In the genomic region with DNA sequence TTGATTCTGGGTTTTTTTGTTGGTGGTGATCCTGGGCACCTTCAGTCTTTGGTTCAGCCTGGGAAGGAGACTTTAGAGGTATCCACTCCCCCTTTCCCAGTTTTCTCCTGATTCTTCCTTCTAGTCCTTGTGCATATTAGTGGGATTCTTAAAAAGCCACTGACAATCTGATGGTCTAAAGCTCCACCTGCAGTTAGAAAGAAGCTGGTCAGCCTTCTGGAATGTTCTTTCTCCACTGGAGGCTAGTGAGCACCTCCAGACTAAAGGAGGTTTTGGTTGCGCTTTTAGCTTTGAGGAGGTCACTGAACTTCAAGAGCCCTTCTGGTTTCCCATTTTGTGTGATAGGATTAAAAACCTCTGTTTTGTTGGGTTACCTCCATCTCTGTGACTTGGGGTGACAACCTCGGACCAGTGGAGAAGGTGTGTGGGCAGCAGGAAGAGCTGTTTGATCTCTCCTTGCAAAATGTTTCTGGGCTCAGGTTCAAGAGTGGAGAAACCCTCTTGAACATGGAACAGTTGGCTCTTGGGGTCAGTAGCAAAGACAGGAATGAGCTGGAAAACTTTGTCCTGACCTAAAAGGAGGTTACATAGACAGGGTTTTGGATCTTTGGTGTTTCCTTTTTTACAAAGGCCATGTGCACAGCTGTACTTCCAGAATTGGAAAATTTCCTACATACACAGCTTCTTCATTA, we compare ENCODE assay signal across 13 cellular contexts. TPM values are rescaled to one million over a fixed set of nuclear protein-coding genes. Genes with fewer than 3 reads are reported as not detected.
A peak's percentile ranks its signal among the peaks of the same experiment; 100 is the strongest.
DNase-seq lines count a peak whose midpoint lies in the region; ATAC-seq and TF ChIP-seq lines count a peak whose summit lies in the region.
"Had no signal": no experiment of that assay in that cellular context is flagged by ENCODE, and none has a peak within 500 bp of the region (broad histone marks: within the 10 kb centered on the region; RNA-seq: fewer than 3 reads in every experiment).

No MANE protein-coding gene starts in this region.

- peak overlapping the region in 1 of 2 experiments; percentile 23; a peak in 1 of 5 replicates for H3K4me3 Mint-ChIP-seq in H9
- H3K4me3 Mint-ChIP-seq: activated CD8-positive, alpha-beta memory T cell treated with anti-CD3 and anti-CD28 coated beads, Interleukin-2, amount 10 ng/mL, durations not matched to agents 7 days and 5 days had no signal

- ATAC-seq in PC-3 (no peak), aorta (ENCODE audit: low FRiP score) (no peak), HG03045 (IDR thresholded peaks at IDR 0.05; ENCODE audit: unreplicated experiment) (no peak), GM21737 (IDR thresholded peaks at IDR 0.05; ENCODE audit: unreplicated experiment) (no peak)
- ATAC-seq: activated CD8-positive, alpha-beta memory T cell treated with anti-CD3 and anti-CD28 coated beads, Interleukin-2, amount 10 ng/mL, durations not matched to agents 7 days and 5 days had no signal

- no peak overlapping the region for H3K18ac ChIP-seq in H9 (ENCODE audit: insufficient read length, low read depth, low read length)
- no peak overlapping the region for H3K18ac ChIP-seq in trophoblast cell (ENCODE audit: low read length)

- H3K79me1 ChIP-seq in H9 (ENCODE audit: insufficient read depth, low read depth, low read length, poor library complexity, severe bottlenecking) (no peaks in the 10 kb centered on the region), trophoblast cell (ENCODE audit: low read length) (no peaks in the 10 kb centered on the region)

- CTCF ChIA-PET in PC-3 (lab: Charles Lee), result interaction anchor here (0.7 kb wide), 1 partner anchor 469 kb away, joined by 3 read pairs; no protein-coding TSS in a partner anchor

- no peak overlapping the region for H3T11ph ChIP-seq in H9 (ENCODE audit: low read length)

- H4K8ac ChIP-seq in H9 (replicated peaks; ENCODE audit: insufficient read length, low read depth, low read length) (no peak overlapping the region), trophoblast cell (ENCODE audit: low read depth, low read length) (no peak overlapping the region)

- H2BK20ac ChIP-seq in H9 (ENCODE audit: low read depth, low read length, poor library complexity, severe bottlenecking), result no peak overlapping the region

- H3K56ac ChIP-seq in H9 (ENCODE audit: insufficient read length, low read depth, low read length), result no peak overlapping the region

- H2BK120ac ChIP-seq in H9 (ENCODE audit: low read depth, low read length, poor library complexity, severe bottlenecking) (no peak overlapping the region), trophoblast cell (ENCODE audit: insufficient read depth, low read length, poor library complexity) (no peak overlapping the region)

- H2BK12ac ChIP-seq in H9 (ENCODE audit: insufficient read length, low read depth, low read length) (no peak overlapping the region), trophoblast cell (ENCODE audit: low read length) (no peak overlapping the region)

- no CpG with 5 or more reads among the region's 2 CpGs for WGBS in H9 (ENCODE audit: extremely low coverage, insufficient read length, low lambda C conversion rate)
- WGBS in trophoblast cell (ENCODE audit: extremely low coverage, insufficient coverage, insufficient read length), result no CpG with 5 or more reads among the region's 2 CpGs
- 92 to 98% methylated on average over 2 of the region's 2 CpGs for WGBS in aorta, 2 donors

- H3K9me2 ChIP-seq in PC-3 (replicated peaks; ENCODE audit: low read length), result no peaks in the 10 kb centered on the region

- no peak overlapping the region for H3K4ac ChIP-seq in H9 (ENCODE audit: low read depth, low read length)
- H3K4ac ChIP-seq in trophoblast cell (ENCODE audit: low read depth, low read length), result peak overlapping the region; percentile 73

- no peaks in the 10 kb centered on the region for H3K9me3 ChIP-seq in H9 (ENCODE audit: control insufficient read depth, low read depth, low read length)
- H3K9me3 ChIP-seq in PC-3 (ENCODE audit: low read length), result no peaks in the 10 kb centered on the region
- no peaks in the 10 kb centered on the region for H3K9me3 ChIP-seq in trophoblast cell (ENCODE audit: insufficient read depth, low read depth, low read length)
- H3K9me3 ChIP-seq in aorta (ENCODE audit: control insufficient read depth, low read length), result no peaks in the 10 kb centered on the region
- H3K9me3 ChIP-seq: testis had no signal

- H3K27ac Mint-ChIP-seq in H9, result peak overlapping the region in 2 of 3 experiments; percentile 11 to 87; a peak in 4 of 7 replicates
- H3K27ac Mint-ChIP-seq: activated CD8-positive, alpha-beta memory T cell treated with anti-CD3 and anti-CD28 coated beads, Interleukin-2, amount 10 ng/mL, durations not matched to agents 7 days and 5 days had no signal

- H3K9ac ChIP-seq in H9 (ENCODE audit: extremely low read depth, insufficient read length, low read length), result no peak overlapping the region
- no peak overlapping the region for H3K9ac ChIP-seq in PC-3 (ENCODE audit: low read length)
- H3K9ac ChIP-seq in trophoblast cell (ENCODE audit: low read length), result no peak overlapping the region

- H3K4me3 ChIP-seq in PC-3 (ENCODE audit: low read length) (no peak overlapping the region), fibroblast of pulmonary artery (replicated peaks; ENCODE audit: low read depth, low read length) (no peak overlapping the region), trophoblast cell (ENCODE audit: low read depth, low read length) (no peak overlapping the region), aorta (ENCODE audit: low read length in 2 of 2) (no peak overlapping the region)
- H3K4me3 ChIP-seq: testis had no signal

- H3K23ac ChIP-seq in H9 (ENCODE audit: insufficient read length, low read depth, low read length) (no peak overlapping the region), trophoblast cell (ENCODE audit: low read length) (no peak overlapping the region)

- H3K27me3 ChIP-seq in H9 (ENCODE audit: insufficient read depth, low read length) (no peaks in the 10 kb centered on the region), PC-3 (ENCODE audit: low read length) (no peaks in the 10 kb centered on the region), trophoblast cell (ENCODE audit: insufficient read depth, low read length) (no peaks in the 10 kb centered on the region), aorta (ENCODE audit: control insufficient read depth in 1 of 2, insufficient read depth in 2 of 2, low read length in 1 of 2) (no peaks in the 10 kb centered on the region)
- H3K27me3 ChIP-seq: testis had no signal

- H3K36me3 ChIP-seq in PC-3 (ENCODE audit: low read depth, low read length) (no peaks in the 10 kb centered on the region), trophoblast cell (ENCODE audit: control insufficient read depth in 1 of 2, insufficient read depth in 2 of 2, low read length in 2 of 2) (no peaks in the 10 kb centered on the region), aorta (ENCODE audit: control insufficient read depth in 1 of 2, insufficient read depth in 2 of 2, low read length in 1 of 2) (no peaks in the 10 kb centered on the region)

- H3K36me3 Mint-ChIP-seq in H9 (ENCODE audit: insufficient read depth in 1 of 3, low read depth in 3 of 3), result peaks cover 21 to 39% (median 37%) of the 10 kb centered on the region in 3 experiments

- no peak overlapping the region for H3K4me2 ChIP-seq in H9 (ENCODE audit: insufficient read depth, insufficient read length, low read length)
- H3K4me2 ChIP-seq in PC-3 (ENCODE audit: low read length), result no peak overlapping the region
- no peak overlapping the region for H3K4me2 ChIP-seq in trophoblast cell (ENCODE audit: low read length)

- TF ChIP-seq CTCF in H9 (conservative IDR thresholded peaks at IDR 0.05) (0 out of 3 replicates have a peak, but pooled peaks have one; percentile 24), PC-3 (conservative IDR thresholded peaks at IDR 0.05; ENCODE audit: low read depth, low read length) (peak; percentile 36; the same call in 1 of the 2 replicates), fibroblast of pulmonary artery (IDR thresholded peaks at IDR 0.05; ENCODE audit: low read length, missing control alignments) (peak; percentile 31)

- intact Hi-C loops in PC-3 (cut with micrococcal nuclease), result no loop called here
- intact Hi-C loops in aorta (cut with DNase I), result no loop called here

- no peak for DNase-seq in H9
- DNase-seq in PC-3, result no peak
- DNase-seq in fibroblast of pulmonary artery (ENCODE audit: low read depth), result peak; percentile 53
- no peak for DNase-seq in trophoblast cell
- DNase-seq in aorta, result no peak
- no peak for DNase-seq in dedifferentiated amniotic fluid mesenchymal stem cell (ENCODE audit: extremely low spot score)
- DNase-seq: activated CD8-positive, alpha-beta memory T cell treated with anti-CD3 and anti-CD28 coated beads, Interleukin-2, amount 10 ng/mL, durations not matched to agents 7 days and 5 days; effector memory CD4-positive, alpha-beta T cell; NCI-H2171; testis had no signal

- no peak overlapping the region for H4K12ac ChIP-seq in trophoblast cell (ENCODE audit: low read depth, low read length)

- H2AFZ ChIP-seq in H9 (ENCODE audit: low read length), result no peak overlapping the region
- H2AFZ ChIP-seq in PC-3 (ENCODE audit: low read length), result no peak overlapping the region
- no peak overlapping the region for H2AFZ ChIP-seq in trophoblast cell (ENCODE audit: insufficient read depth, low read length, poor library complexity)

- H3K4me1 ChIP-seq in H9 (ENCODE audit: insufficient read depth, low read length) (peaks cover 26% of the 10 kb centered on the region), PC-3 (ENCODE audit: insufficient read depth, low read length) (peaks cover 14% of the 10 kb centered on the region), trophoblast cell (ENCODE audit: control insufficient read depth in 1 of 2, insufficient read depth in 2 of 2, low read length in 2 of 2) (peaks cover 0 to 3% of the 10 kb centered on the region in 2 experiments), aorta (ENCODE audit: control insufficient read depth in 1 of 2, insufficient read depth in 2 of 2, low read length in 2 of 2) (no peaks in the 10 kb centered on the region)

- no peak overlapping the region for H3K14ac ChIP-seq in H9 (ENCODE audit: insufficient read depth, low read length)
- no peak overlapping the region for H3K14ac ChIP-seq in trophoblast cell (ENCODE audit: low read length)

- H3K79me2 ChIP-seq in H9 (ENCODE audit: insufficient read depth, low read length), result peaks cover 96% of the 10 kb centered on the region
- peaks cover 96% of the 10 kb centered on the region for H3K79me2 ChIP-seq in PC-3 (ENCODE audit: low read length)
- H3K79me2 ChIP-seq in trophoblast cell (ENCODE audit: control insufficient read depth, insufficient read depth, low read length, poor library complexity), result peaks cover 7% of the 10 kb centered on the region

- no peaks in the 10 kb centered on the region for H3K27me3 Mint-ChIP-seq in H9 (ENCODE audit: low read depth)
- H3K27me3 Mint-ChIP-seq: activated CD8-positive, alpha-beta memory T cell treated with anti-CD3 and anti-CD28 coated beads, Interleukin-2, amount 10 ng/mL, durations not matched to agents 7 days and 5 days had no signal

- POLR2A ChIA-PET in PC-3 (lab: Charles Lee; ENCODE audit: unreplicated experiment), result no interaction called here

- H2AK5ac ChIP-seq in H9 (ENCODE audit: insufficient read length, low read length) (no peak overlapping the region), trophoblast cell (ENCODE audit: low read length) (no peak overlapping the region)

- H3K4me1 Mint-ChIP-seq in H9, result peaks cover 81% of the 10 kb centered on the region in 2 experiments

- no peak overlapping the region for H2BK15ac ChIP-seq in H9 (ENCODE audit: low read depth, low read length)

- no peaks in the 10 kb centered on the region for H4K20me1 ChIP-seq in H9 (ENCODE audit: control insufficient read depth, insufficient read depth, insufficient read length)
- peaks cover 33% of the 10 kb centered on the region for H4K20me1 ChIP-seq in PC-3 (ENCODE audit: low read length)

- no peaks in the 10 kb centered on the region for H3F3A ChIP-seq in PC-3 (ENCODE audit: low read length, unreplicated experiment)

- no peak overlapping the region for H4K5ac ChIP-seq in H9 (ENCODE audit: insufficient read length, low read depth, low read length)

- H3K27ac ChIP-seq in H9 (ENCODE audit: insufficient read length, low read depth, low read length), result no peak overlapping the region
- no peak overlapping the region for H3K27ac ChIP-seq in PC-3 (ENCODE audit: low read length)
- H3K27ac ChIP-seq in trophoblast cell (ENCODE audit: low read depth, low read length), result no peak overlapping the region
- no peak overlapping the region for H3K27ac ChIP-seq in aorta (ENCODE audit: low read depth in 1 of 2, low read length in 2 of 2)
- H3K27ac ChIP-seq: RWPE1, testis had no signal

- no peaks in the 10 kb centered on the region for H3K9me3 Mint-ChIP-seq in H9

- BruUV-seq in PC-3 (replicated peaks; lab: Mats Ljungman, UMichigan), result no TSS peak

- no peak overlapping the region for H4K91ac ChIP-seq in H9 (ENCODE audit: insufficient read length, low read depth, low read length)
- no peak overlapping the region for H4K91ac ChIP-seq in trophoblast cell (ENCODE audit: low read depth, low read length)

- H3K23me2 ChIP-seq in H9 (ENCODE audit: insufficient read length, low read depth, low read length, poor library complexity, severe bottlenecking), result no peaks in the 10 kb centered on the region

- H2BK5ac ChIP-seq in H9 (ENCODE audit: insufficient read length, low read length) (no peak overlapping the region), trophoblast cell (ENCODE audit: low read depth, low read length, poor library complexity) (no peak overlapping the region)

RNA-seq across cellular contexts. Expression of a gene that starts 29.0 kb away (rescaled TPM):
- total RNA-seq in H9 (2021) (174 and 181 TPM in 2 replicates), PC-3 (2014; rRNA removed) (11.0 and 13.1 TPM in 2 replicates), aorta (10 to 100 TPM; 11.0 to 13.0 TPM)
- 41.7 and 44.1 TPM in 2 replicates for polyA plus RNA-seq in trophoblast cell (2013)
- polyA plus RNA-seq in aorta, result 1 to 10 TPM in 1 of 2 donors, under 1 TPM in 1; 0.88 to 3.1 TPM

Comparison
In these comparisons a context has a peak if more than half of its experiments do, and no peak if none do; other contexts are left out.
1. RNA of a gene that starts 29.0 kb away (total RNA-seq): 174 to 181 TPM in H9; 11.0 to 13.0 TPM in aorta and 11.0 to 13.1 TPM in PC-3; every median in the first group is over 10 times any median in the second.
2. Peak in every context shown above with its lines, with median percentiles within 50 percentile points of each other: CTCF ChIP-seq.